ENCODE assay signal across 1 cellular context in genomic region chr14:30180219-30180618, GRCh38.
TF ChIP-seq lines count a peak whose summit lies in the region.

No MANE protein-coding gene starts in this region.

TF ChIP-seq in IMR-90, 13 proteins besides CTCF, POLR2A, EP300 and RAD21:
- TF ChIP-seq CEBPB (IDR thresholded peaks at IDR 0.05; ENCODE audit: low read depth, low read length) (peak; percentile 76), MAZ (IDR thresholded peaks at IDR 0.05; ENCODE audit: borderline replicate concordance, low read depth, low read length) (no peak)
